In the genomic region with DNA sequence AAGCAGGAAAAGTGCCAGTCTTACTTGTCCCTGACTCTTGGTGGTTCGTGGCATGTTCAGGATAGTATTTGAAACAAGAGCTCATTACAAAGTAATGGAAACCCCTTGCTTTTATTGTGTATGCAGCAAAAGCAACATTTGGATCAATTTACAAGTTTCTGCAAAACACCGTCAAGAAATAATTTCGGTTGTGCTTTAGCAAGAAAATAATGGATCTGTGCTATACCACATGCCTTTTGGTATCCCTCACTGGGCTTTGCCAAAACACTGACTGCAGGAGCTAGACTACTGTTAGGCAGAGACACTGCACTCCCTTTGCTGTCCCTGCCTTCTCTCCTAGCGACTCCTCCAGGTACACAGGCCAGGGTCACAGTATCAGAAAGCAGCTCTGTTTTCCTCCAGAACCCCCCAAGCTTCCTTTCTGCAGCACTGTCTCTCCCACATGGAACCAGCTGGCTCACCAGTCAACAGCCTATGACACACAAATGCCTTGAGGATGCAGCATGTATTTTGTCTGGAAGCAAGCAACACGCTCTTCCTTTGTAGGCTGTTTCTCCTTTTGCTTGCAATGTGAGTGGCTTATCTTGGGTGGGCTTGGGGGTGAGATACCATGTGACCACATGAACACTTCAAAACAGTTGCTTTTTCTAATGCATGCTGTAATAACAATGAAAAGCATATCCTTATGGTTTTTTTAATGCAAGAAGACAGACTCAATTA, we compare ENCODE assay signal across 11 cellular contexts.
DNase-seq lines count a peak whose midpoint lies in the region; ATAC-seq and TF ChIP-seq lines count a peak whose summit lies in the region.
"Had no signal": no experiment of that assay in that cellular context is flagged by ENCODE, and none has a peak within 500 bp of the region (broad histone marks: within the 10 kb centered on the region; RNA-seq: fewer than 3 reads in every experiment).

No MANE protein-coding gene starts in this region.

- ATAC-seq in activated T-helper 17 cell treated with anti-CD3 and anti-CD28 coated beads, Interleukin-2, amount 50 U/mL, for 72 hours (replicated peaks): no peak
- ATAC-seq in foreskin keratinocyte: peak; percentile 60
- ATAC-seq: gastrocnemius medialis had no signal

- H3K9me3 Mint-ChIP-seq in activated T-helper 17 cell treated with anti-CD3 and anti-CD28 coated beads, Interleukin-2, amount 50 U/mL, for 72 hours: no peaks in the 10 kb centered on the region
- no peaks in the 10 kb centered on the region for H3K9me3 Mint-ChIP-seq in activated T-helper 2 cell treated with anti-CD3 and anti-CD28 coated beads, Interferon-gamma antibody, Interleukin-2, Interleukin-4, amounts not matched to agents 10 μg/mL and 5 μg/mL and 100 μg/mL, durations not matched to agents 14 hours and 24 hours and 36 hours

- H2AFZ ChIP-seq in smooth muscle cell (ENCODE audit: low read depth): no peak overlapping the region

- no peak overlapping the region for H3K4me3 Mint-ChIP-seq in activated T-helper 17 cell treated with anti-CD3 and anti-CD28 coated beads, Interleukin-2, amount 50 U/mL, for 72 hours
- H3K4me3 Mint-ChIP-seq in activated T-helper 2 cell treated with anti-CD3 and anti-CD28 coated beads, Interferon-gamma antibody, Interleukin-2, Interleukin-4, amounts not matched to agents 10 μg/mL and 5 μg/mL and 100 μg/mL, durations not matched to agents 14 hours and 24 hours and 36 hours (ENCODE audit: low read depth): no peak overlapping the region

- H3K4me1 ChIP-seq in foreskin keratinocyte: peaks cover 34% of the 10 kb centered on the region
- peaks cover 50% of the 10 kb centered on the region for H3K4me1 ChIP-seq in smooth muscle cell (ENCODE audit: low read depth)
- H3K4me1 ChIP-seq: gastrocnemius medialis, pancreas had no signal

- 50% methylated on average over 5 of the region's 5 CpGs for WGBS in smooth muscle cell (ENCODE audit: low lambda C conversion rate)

- H3K27ac ChIP-seq in foreskin keratinocyte (peak overlapping the region; percentile 95), smooth muscle cell (ENCODE audit: low read depth) (peak overlapping the region; percentile 97)
- H3K27ac ChIP-seq: gastrocnemius medialis, pancreas had no signal

- peak overlapping the region; percentile 90 for H3K9ac ChIP-seq in smooth muscle cell (ENCODE audit: low read depth)

- DNase-seq in HT1080 (ENCODE audit: low read depth) (peak; percentile 63), foreskin keratinocyte (peak; percentile 68 to 81), smooth muscle cell (lab: John Stamatoyannopoulos, UW; ENCODE audit: unreplicated experiment) (no peak), 8988T (no peak), NCI-H524 treated with DMSO at 0.1 percent for 48 hours (lab: John Stamatoyannopoulos, UW) (no peak)
- no peak for DNase-seq in activated T-helper 2 cell treated with anti-CD3 and anti-CD28 coated beads, Interferon-gamma antibody, Interleukin-2, Interleukin-4, amounts not matched to agents 10 μg/mL and 5 μg/mL and 100 μg/mL, durations not matched to agents 14 hours and 24 hours and 36 hours (ENCODE audit: low spot score)
- DNase-seq in activated CD4-positive, alpha-beta T cell treated with anti-CD3 and anti-CD28 coated beads, Interleukin-2, amount 50 U/mL, for 4 hours: no peak
- DNase-seq: activated gamma-delta T cell, gastrocnemius medialis, pancreas had no signal

- peaks cover 5% of the 10 kb centered on the region for H3K4me1 Mint-ChIP-seq in activated T-helper 17 cell treated with anti-CD3 and anti-CD28 coated beads, Interleukin-2, amount 50 U/mL, for 72 hours
- H3K4me1 Mint-ChIP-seq in activated T-helper 2 cell treated with anti-CD3 and anti-CD28 coated beads, Interferon-gamma antibody, Interleukin-2, Interleukin-4, amounts not matched to agents 10 μg/mL and 5 μg/mL and 100 μg/mL, durations not matched to agents 14 hours and 24 hours and 36 hours (ENCODE audit: low read depth): peaks cover 5% of the 10 kb centered on the region

- no peaks in the 10 kb centered on the region for H4K20me1 ChIP-seq in smooth muscle cell (ENCODE audit: low read depth)

- no peaks in the 10 kb centered on the region for H3K27me3 Mint-ChIP-seq in activated T-helper 17 cell treated with anti-CD3 and anti-CD28 coated beads, Interleukin-2, amount 50 U/mL, for 72 hours
- no peaks in the 10 kb centered on the region for H3K27me3 Mint-ChIP-seq in activated T-helper 2 cell treated with anti-CD3 and anti-CD28 coated beads, Interferon-gamma antibody, Interleukin-2, Interleukin-4, amounts not matched to agents 10 μg/mL and 5 μg/mL and 100 μg/mL, durations not matched to agents 14 hours and 24 hours and 36 hours (ENCODE audit: low read depth)

- peak overlapping the region; percentile 71 for H3K4me2 ChIP-seq in smooth muscle cell

- H3K79me2 ChIP-seq in smooth muscle cell (ENCODE audit: low read depth): peaks cover 26% of the 10 kb centered on the region

- TF ChIP-seq CTCF in foreskin keratinocyte (conservative IDR thresholded peaks at IDR 0.05) (no peak), smooth muscle cell (IDR thresholded peaks at IDR 0.05; ENCODE audit: borderline replicate concordance, insufficient read depth, poor library complexity, severe bottlenecking) (no peak)

- no peaks in the 10 kb centered on the region for H3K9me3 ChIP-seq in smooth muscle cell (replicated peaks; ENCODE audit: low read depth)
- H3K9me3 ChIP-seq: gastrocnemius medialis, pancreas had no signal

- intact Hi-C loops in activated T-helper 2 cell treated with anti-CD3 and anti-CD28 coated beads, Interferon-gamma antibody, Interleukin-2, Interleukin-4, amounts not matched to agents 10 μg/mL and 5 μg/mL and 100 μg/mL, durations not matched to agents 14 hours and 24 hours and 36 hours (cut with micrococcal nuclease): no loop called here

- peaks cover 27% of the 10 kb centered on the region for H3K36me3 Mint-ChIP-seq in activated T-helper 17 cell treated with anti-CD3 and anti-CD28 coated beads, Interleukin-2, amount 50 U/mL, for 72 hours (ENCODE audit: low read depth)
- H3K36me3 Mint-ChIP-seq in activated T-helper 2 cell treated with anti-CD3 and anti-CD28 coated beads, Interferon-gamma antibody, Interleukin-2, Interleukin-4, amounts not matched to agents 10 μg/mL and 5 μg/mL and 100 μg/mL, durations not matched to agents 14 hours and 24 hours and 36 hours (ENCODE audit: low read depth): peaks cover 15% of the 10 kb centered on the region

- H3K36me3 ChIP-seq in smooth muscle cell (ENCODE audit: low read depth): no peaks in the 10 kb centered on the region
- H3K36me3 ChIP-seq: gastrocnemius medialis had no signal

- peak overlapping the region; percentile 23 for H3K27ac Mint-ChIP-seq in activated T-helper 17 cell treated with anti-CD3 and anti-CD28 coated beads, Interleukin-2, amount 50 U/mL, for 72 hours
- no peak overlapping the region for H3K27ac Mint-ChIP-seq in activated T-helper 2 cell treated with anti-CD3 and anti-CD28 coated beads, Interferon-gamma antibody, Interleukin-2, Interleukin-4, amounts not matched to agents 10 μg/mL and 5 μg/mL and 100 μg/mL, durations not matched to agents 14 hours and 24 hours and 36 hours

- H3K27me3 ChIP-seq in foreskin keratinocyte: no peaks in the 10 kb centered on the region
- H3K27me3 ChIP-seq in smooth muscle cell (ENCODE audit: low read depth): no peaks in the 10 kb centered on the region
- H3K27me3 ChIP-seq: gastrocnemius medialis, pancreas had no signal

- peaks cover 55% of the 10 kb centered on the region for H3F3A ChIP-seq in smooth muscle cell (ENCODE audit: low read depth)

- H3K4me3 ChIP-seq in smooth muscle cell: no peak overlapping the region
- H3K4me3 ChIP-seq: gastrocnemius medialis, pancreas had no signal

Comparison
In these comparisons a context has a peak if more than half of its experiments do, and no peak if none do; other contexts are left out.
1. DNase-seq: peak in HT1080 (single experiment) and foreskin keratinocyte (2 of 2); none in smooth muscle cell (single experiment), 8988T (single experiment), activated T-helper 2 cell treated with anti-CD3 and anti-CD28 coated beads, Interferon-gamma antibody, Interleukin-2, Interleukin-4, amounts not matched to agents 10 μg/mL and 5 μg/mL and 100 μg/mL, durations not matched to agents 14 hours and 24 hours and 36 hours (single experiment), activated CD4-positive, alpha-beta T cell treated with anti-CD3 and anti-CD28 coated beads, Interleukin-2, amount 50 U/mL, for 4 hours (0 of 2) and NCI-H524 treated with DMSO at 0.1 percent for 48 hours (single experiment).